Comparison of ENCODE assay signal across 8 cellular contexts in the genomic region with DNA sequence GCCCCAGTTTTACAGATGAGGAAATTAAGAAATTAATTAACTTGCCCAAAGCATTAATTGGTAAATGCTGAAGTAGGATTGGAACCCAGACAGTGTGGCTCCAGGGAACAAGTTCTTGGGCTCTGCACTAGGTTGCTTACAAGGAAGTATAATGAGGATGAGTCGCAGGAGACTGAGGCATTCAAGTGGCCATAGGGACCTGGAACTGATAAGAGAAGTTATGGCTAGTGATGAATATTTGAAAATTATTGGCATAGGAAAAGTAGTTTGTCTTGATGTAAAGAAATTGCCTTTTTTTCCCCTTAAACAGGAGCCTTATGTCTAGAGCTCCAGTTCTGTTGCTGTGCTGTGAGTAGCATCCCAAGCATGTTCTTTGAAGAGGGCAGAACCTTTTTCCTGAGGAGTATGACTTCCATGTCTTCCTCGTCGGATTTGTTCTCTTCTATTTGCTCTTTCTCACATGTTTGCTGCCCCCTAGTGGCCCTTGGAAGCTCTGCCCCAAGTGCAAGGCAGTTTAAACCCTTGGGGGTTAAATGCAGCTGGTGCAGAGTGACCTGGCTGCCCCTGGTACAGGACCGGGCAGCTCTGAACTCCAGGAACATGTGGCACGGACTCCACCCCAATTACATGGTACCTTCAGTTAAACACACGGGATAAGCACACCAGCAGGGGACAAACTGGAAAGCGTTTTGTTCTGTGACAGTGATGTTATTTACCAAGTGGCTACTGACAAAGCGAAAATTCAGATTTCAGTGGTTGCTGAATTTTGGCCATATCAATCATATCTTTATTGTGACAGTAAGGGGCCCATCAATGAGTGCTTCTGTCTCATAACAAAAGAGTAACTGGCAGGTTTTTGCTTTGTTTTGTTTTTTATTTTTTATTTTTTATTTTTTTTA.
DNase-seq lines count a peak whose midpoint lies in the region; ATAC-seq, FAIRE-seq and TF ChIP-seq lines count a peak whose summit lies in the region.

No MANE protein-coding gene starts in this region.

- H3K27ac ChIP-seq in astrocyte (ENCODE audit: low read depth, low read length) (no peak overlapping the region), smooth muscle cell (ENCODE audit: low read depth) (no peak overlapping the region)

- H3K9me3 Mint-ChIP-seq in astrocyte (ENCODE audit: unreplicated experiment): no peaks in the 10 kb centered on the region

- H3K4me3 Mint-ChIP-seq in astrocyte (ENCODE audit: unreplicated experiment): no peak overlapping the region

- no peaks in the 10 kb centered on the region for H3K27me3 Mint-ChIP-seq in astrocyte (ENCODE audit: low read depth, unreplicated experiment)

- FAIRE-seq in G401.6 (lab: Jason Lieb, UNC) (peak; percentile 11), astrocyte (lab: Jason Lieb, UNC) (peak; percentile 86)

- POLR2A ChIA-PET in HEK293T (lab: Yijun Ruan, JAX): no interaction called here

- H3K79me2 ChIP-seq in astrocyte (ENCODE audit: insufficient read depth, low read length) (no peaks in the 10 kb centered on the region), smooth muscle cell (ENCODE audit: low read depth) (no peaks in the 10 kb centered on the region)

- H3K9me3 ChIP-seq in astrocyte (ENCODE audit: insufficient read depth, low read depth, low read length): no peaks in the 10 kb centered on the region
- no peaks in the 10 kb centered on the region for H3K9me3 ChIP-seq in smooth muscle cell (replicated peaks; ENCODE audit: low read depth)

- no peaks in the 10 kb centered on the region for H3F3A ChIP-seq in smooth muscle cell (ENCODE audit: low read depth)

- H3K4me3 ChIP-seq in astrocyte (ENCODE audit: insufficient read depth, low read depth, low read length) (no peak overlapping the region), smooth muscle cell (no peak overlapping the region)

- no peaks in the 10 kb centered on the region for H3K27me3 ChIP-seq in astrocyte (ENCODE audit: insufficient read depth, low read length)
- H3K27me3 ChIP-seq in smooth muscle cell (ENCODE audit: low read depth): no peaks in the 10 kb centered on the region

- H4K20me1 ChIP-seq in astrocyte (ENCODE audit: insufficient read depth, low read length) (no peaks in the 10 kb centered on the region), smooth muscle cell (ENCODE audit: low read depth) (no peaks in the 10 kb centered on the region)

- DNase-seq in HEK293T (ENCODE audit: extremely low spot score) (peak; percentile 75), NCI-H146 treated with DMSO at 0.1 percent for 48 hours (lab: John Stamatoyannopoulos, UW; ENCODE audit: unreplicated experiment) (peak; percentile 47), T-helper 9 cell (peak; percentile 34), astrocyte (ENCODE audit: low read depth) (peak; percentile 65), hypothalamus (lab: John Stamatoyannopoulos, UW) (peak in 37 of 51 donors; percentile 1 to 65 (median 29)), smooth muscle cell (lab: John Stamatoyannopoulos, UW; ENCODE audit: unreplicated experiment) (peak; percentile 18)

- CTCF ChIA-PET in HEK293T (lab: Yijun Ruan, JAX): interaction anchor here (0.6 to 1.2 kb wide), 7 partner anchors 10 to 328 kb away, joined by 3 to 5 read pairs (median 4); no protein-coding TSS in a partner anchor

- H3K4me1 ChIP-seq in astrocyte (ENCODE audit: insufficient read depth, low read length) (no peaks in the 10 kb centered on the region), smooth muscle cell (ENCODE audit: low read depth) (no peaks in the 10 kb centered on the region)

- H3K4me2 ChIP-seq in astrocyte (ENCODE audit: low read length) (no peak overlapping the region), smooth muscle cell (no peak overlapping the region)

- H2AFZ ChIP-seq in astrocyte (ENCODE audit: low read depth, low read length): no peak overlapping the region
- H2AFZ ChIP-seq in smooth muscle cell (ENCODE audit: low read depth): no peak overlapping the region

- H3K27ac Mint-ChIP-seq in astrocyte (ENCODE audit: unreplicated experiment): no peak overlapping the region

- 28% methylated on average over 8 of the region's 8 CpGs for WGBS in smooth muscle cell (ENCODE audit: low lambda C conversion rate)

- H3K9ac ChIP-seq in astrocyte (ENCODE audit: low read length) (no peak overlapping the region), smooth muscle cell (ENCODE audit: low read depth) (no peak overlapping the region)

- TF ChIP-seq CTCF in astrocyte (IDR thresholded peaks at IDR 0.05; ENCODE audit: insufficient read depth, low read depth, low read length) (peak; percentile 97), smooth muscle cell (IDR thresholded peaks at IDR 0.05; ENCODE audit: borderline replicate concordance, insufficient read depth, poor library complexity, severe bottlenecking) (peak; percentile 96)

- ATAC-seq in HG03025 (IDR thresholded peaks at IDR 0.05; ENCODE audit: low FRiP score, unreplicated experiment): no peak

- no peaks in the 10 kb centered on the region for H3K4me1 Mint-ChIP-seq in astrocyte (ENCODE audit: low read depth, unreplicated experiment)

- H3K36me3 ChIP-seq in astrocyte (ENCODE audit: insufficient read depth, low read length): no peaks in the 10 kb centered on the region
- no peaks in the 10 kb centered on the region for H3K36me3 ChIP-seq in smooth muscle cell (ENCODE audit: low read depth)

- H3K36me3 Mint-ChIP-seq in astrocyte (ENCODE audit: low read depth, unreplicated experiment): no peaks in the 10 kb centered on the region

TF ChIP-seq in HEK293T, 16 proteins besides CTCF, POLR2A, EP300 and RAD21:
- TF ChIP-seq HDGF (IDR thresholded peaks at IDR 0.05; ENCODE audit: borderline replicate concordance) (no peak), FOXK2 (IDR thresholded peaks at IDR 0.05) (no peak), PKNOX1 (IDR thresholded peaks at IDR 0.05) (no peak), ARNT (IDR thresholded peaks at IDR 0.05) (no peak), ELF4 (IDR thresholded peaks at IDR 0.05) (no peak), SUZ12 (IDR thresholded peaks at IDR 0.05) (no peak), TARDBP (IDR thresholded peaks at IDR 0.05) (no peak), FOXM1 (IDR thresholded peaks at IDR 0.05; ENCODE audit: borderline replicate concordance) (no peak), ZNF384 (IDR thresholded peaks at IDR 0.05) (no peak), LEF1 (IDR thresholded peaks at IDR 0.05; ENCODE audit: borderline replicate concordance) (no peak), L3MBTL2 (conservative IDR thresholded peaks at IDR 0.05) (no peak), FOXA1 (IDR thresholded peaks at IDR 0.05) (no peak), BHLHE40 (IDR thresholded peaks at IDR 0.05; ENCODE audit: borderline replicate concordance) (no peak), CTBP1 (IDR thresholded peaks at IDR 0.05; ENCODE audit: borderline replicate concordance) (no peak), SP1 (IDR thresholded peaks at IDR 0.05) (no peak), NFRKB (IDR thresholded peaks at IDR 0.05) (no peak)

Comparison
In these comparisons a context has a peak if more than half of its experiments do, and no peak if none do; other contexts are left out.
1. DNase-seq: peak in every context shown above with its lines; median percentile 75 in HEK293T; 65 in astrocyte; 47 in NCI-H146 treated with DMSO at 0.1 percent for 48 hours; 34 in T-helper 9 cell; 29 in hypothalamus; 18 in smooth muscle cell.